15 cellular contexts compared by ENCODE assay signal in the genomic region with DNA sequence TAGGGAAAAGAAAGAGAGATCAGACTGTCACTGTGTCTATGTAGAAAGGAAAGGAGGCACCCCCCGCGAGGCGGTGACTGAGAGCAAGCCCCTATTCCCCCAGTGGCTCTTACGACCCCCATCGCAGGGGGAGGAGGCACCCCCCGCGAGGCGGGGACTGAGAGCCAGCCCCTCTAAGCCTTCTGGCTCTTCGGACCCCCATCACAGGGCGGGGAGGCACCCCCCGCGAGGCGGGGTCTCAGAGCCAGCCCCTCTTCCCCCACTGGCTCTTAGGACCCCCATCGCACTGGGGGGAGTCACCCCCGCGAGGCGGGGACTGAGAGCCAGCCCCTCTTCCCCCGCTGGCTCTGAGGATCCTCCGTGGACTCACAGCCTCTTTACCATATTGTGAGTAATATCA. TPM values are rescaled to one million over a fixed set of nuclear protein-coding genes. Genes with fewer than 3 reads are reported as not detected.
"Had no signal": no experiment of that assay in that cellular context is flagged by ENCODE, and none has a peak within 500 bp of the region (broad histone marks: within the 10 kb centered on the region; RNA-seq: fewer than 3 reads in every experiment).

No MANE protein-coding gene starts in this region.

RNA-seq across cellular contexts. Expression of a gene that starts 23.9 kb away (rescaled TPM):
- total RNA-seq: chondrocyte, colonic mucosa, endodermal cell, esophagus mucosa, gastrocnemius medialis, glomerular endothelial cell, heart right ventricle, left colon, left lobe of liver, left ventricle myocardium inferior, mononuclear cell, mucosa of gallbladder had no signal
- polyA plus RNA-seq: heart right ventricle, keratinocyte, liver, mammary epithelial cell had no signal
